Comparison of ENCODE assay signal across 9 cellular contexts in genomic region chr19:48511800-48512503, GRCh38. TPM values are rescaled to one million over a fixed set of nuclear protein-coding genes. Genes with fewer than 3 reads are reported as not detected.
A peak's percentile ranks its signal among the peaks of the same experiment; 100 is the strongest.
DNase-seq lines count a peak whose midpoint lies in the region; ATAC-seq and TF ChIP-seq lines count a peak whose summit lies in the region.
"Had no signal": no experiment of that assay in that cellular context is flagged by ENCODE, and none has a peak within 500 bp of the region (broad histone marks: within the 10 kb centered on the region; RNA-seq: fewer than 3 reads in every experiment).

LMTK3 (minus strand) TSS chr19:48511835; CDS start chr19:48511576, 259 bp downstream.

- no peak for ATAC-seq in upper lobe of left lung (ENCODE audit: low FRiP score in 2 of 2)
- ATAC-seq in HG02840 (IDR thresholded peaks at IDR 0.05; ENCODE audit: low FRiP score, unreplicated experiment): no peak

- H3K27ac Mint-ChIP-seq in activated CD4-positive, alpha-beta T cell treated with anti-CD3 and anti-CD28 coated beads, Interleukin-2, amount 10 ng/mL, durations not matched to agents 24 days and 14 days: peak within 1 kb of the TSS; percentile 77

- intact Hi-C loops in activated CD4-positive, alpha-beta T cell treated with anti-CD3 and anti-CD28 coated beads, Interleukin-2, amount 10 ng/mL, durations not matched to agents 24 days and 14 days (cut with micrococcal nuclease): loop anchor here (5.0 kb wide), 2 partner anchors 150 to 190 kb away; partner anchors contain the start of genes SYNGR4 and TMEM143

- no peak within 1 kb of the TSS for H3K27ac ChIP-seq in upper lobe of left lung
- H3K27ac ChIP-seq: HL-60 had no signal

- peaks cover 10% of the 10 kb centered on the region for H3K4me1 Mint-ChIP-seq in activated CD4-positive, alpha-beta T cell treated with anti-CD3 and anti-CD28 coated beads, Interleukin-2, amount 10 ng/mL, durations not matched to agents 24 days and 14 days

- H3K27me3 Mint-ChIP-seq in activated CD4-positive, alpha-beta T cell treated with anti-CD3 and anti-CD28 coated beads, Interleukin-2, amount 10 ng/mL, durations not matched to agents 24 days and 14 days: no peaks in the 10 kb centered on the region

- H3K4me3 Mint-ChIP-seq in activated CD4-positive, alpha-beta T cell treated with anti-CD3 and anti-CD28 coated beads, Interleukin-2, amount 10 ng/mL, durations not matched to agents 24 days and 14 days: no peak within 1 kb of the TSS

- DNase-seq in D341Med (ENCODE audit: low spot score) (peak; percentile 70), NCI-H1930 (lab: John Stamatoyannopoulos, UW) (peak; percentile 87 to 90), ecto neural progenitor cell (ENCODE audit: low spot score) (peak; percentile 72), upper lobe of left lung (peak in 1 of 2 donors; percentile 62), foreskin melanocyte (no peak)
- peak; percentile 92 for DNase-seq in activated CD4-positive, alpha-beta T cell treated with anti-CD3 and anti-CD28 coated beads, Interleukin-2, amount 10 ng/mL, durations not matched to agents 24 days and 14 days

- H2AFZ ChIP-seq in neuron (ENCODE audit: low read depth, low read length): no peak within 1 kb of the TSS

- no peak for TF ChIP-seq POLR2A in upper lobe of left lung (IDR thresholded peaks at IDR 0.05)

- H3K36me3 ChIP-seq in neuron (ENCODE audit: insufficient read depth, low read length): no peaks in the 10 kb centered on the region
- H3K36me3 ChIP-seq in upper lobe of left lung: no peaks in the 10 kb centered on the region

- no peak for TF ChIP-seq EP300 in upper lobe of left lung (IDR thresholded peaks at IDR 0.05)

- peak within 1 kb of the TSS; percentile 37 for H3K4me3 ChIP-seq in neuron (ENCODE audit: low read length)
- H3K4me3 ChIP-seq in upper lobe of left lung: peak within 1 kb of the TSS in 3 of 4 donors; percentile 3 to 25 (median 19)

- 0 to 17% methylated on average over 6 to 20 of the region's 32 CpGs for WGBS in upper lobe of left lung, 2 donors

- H3K27me3 ChIP-seq in neuron (ENCODE audit: insufficient read depth, low read length) (peaks cover 11% of the 10 kb centered on the region), upper lobe of left lung (peaks cover 0 to 32% (median 21%) of the 10 kb centered on the region in 4 donors)

- peaks cover 13% of the 10 kb centered on the region for H3K4me1 ChIP-seq in neuron (ENCODE audit: insufficient read depth, low read length)
- peaks cover 15 to 37% (median 16%) of the 10 kb centered on the region in 4 donors for H3K4me1 ChIP-seq in upper lobe of left lung

- H3K9me3 ChIP-seq in neuron (ENCODE audit: low read length) (no peaks in the 10 kb centered on the region), upper lobe of left lung (no peaks in the 10 kb centered on the region)

- no peaks in the 10 kb centered on the region for H3K36me3 Mint-ChIP-seq in activated CD4-positive, alpha-beta T cell treated with anti-CD3 and anti-CD28 coated beads, Interleukin-2, amount 10 ng/mL, durations not matched to agents 24 days and 14 days (ENCODE audit: low read depth)

- no peaks in the 10 kb centered on the region for H3K9me3 Mint-ChIP-seq in activated CD4-positive, alpha-beta T cell treated with anti-CD3 and anti-CD28 coated beads, Interleukin-2, amount 10 ng/mL, durations not matched to agents 24 days and 14 days

- no peak for TF ChIP-seq CTCF in upper lobe of left lung (IDR thresholded peaks at IDR 0.05)

RNA-seq across cellular contexts. Expression of gene LMTK3, which starts in this region (rescaled TPM):
- 3.0 and 3.6 TPM in 2 replicates for total RNA-seq in activated CD4-positive, alpha-beta T cell treated with anti-CD3 and anti-CD28 coated beads, Interleukin-2, amount 10 ng/mL, durations not matched to agents 24 days and 14 days
- total RNA-seq in upper lobe of left lung: 10 to 100 TPM in 4 of 6 donors, 1 to 10 TPM in 2; 4.9 to 45.1 (median 13.1) TPM
